1 cellular context compared by ENCODE assay signal in the genomic region with DNA sequence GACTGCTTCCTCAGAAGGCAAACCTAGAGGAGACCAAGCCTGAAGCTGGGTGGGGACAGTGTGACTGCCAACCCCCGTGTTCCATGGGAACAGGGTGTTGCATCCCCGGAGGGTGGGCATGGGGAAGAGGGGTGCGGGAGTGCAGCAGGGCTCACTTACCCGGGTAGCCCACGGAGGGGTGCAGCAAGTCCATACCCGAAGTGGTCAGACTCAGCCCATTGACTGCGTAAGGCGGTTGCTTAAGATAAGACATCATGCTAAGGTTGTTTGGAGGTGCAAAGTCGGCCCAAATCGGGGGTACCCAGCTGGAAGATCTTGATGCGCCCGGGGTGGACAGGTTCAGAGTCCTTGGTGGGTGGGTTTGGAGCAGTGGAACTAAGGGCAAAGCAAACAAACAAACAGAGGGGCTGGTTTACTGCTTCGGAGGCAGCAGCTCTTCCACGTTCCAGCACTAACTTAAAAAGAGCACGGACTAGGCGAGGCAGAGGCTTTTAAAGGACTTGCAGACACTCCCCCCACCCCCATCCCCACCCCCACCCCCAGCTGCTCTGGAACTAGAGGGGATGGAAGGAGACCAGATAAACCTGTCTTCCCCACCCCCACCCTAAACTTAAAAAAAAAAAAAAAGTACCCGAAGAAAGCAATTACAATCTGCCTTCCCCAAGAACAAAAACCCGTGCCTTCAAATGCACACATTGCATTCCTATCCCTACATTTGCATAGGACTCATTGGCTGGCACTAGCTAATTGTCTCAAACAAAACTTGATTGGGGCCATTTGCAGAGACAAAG.
A peak's percentile ranks its signal among the peaks of the same experiment; 100 is the strongest.
TF ChIP-seq lines count a peak whose summit lies in the region.

No MANE protein-coding gene starts in this region.

TF ChIP-seq in GM23338, 12 proteins besides CTCF, POLR2A, EP300 and RAD21:
- TF ChIP-seq NANOG (IDR thresholded peaks at IDR 0.05; ENCODE audit: borderline replicate concordance) = peak; percentile 100
- TF ChIP-seq, protein P1, sequence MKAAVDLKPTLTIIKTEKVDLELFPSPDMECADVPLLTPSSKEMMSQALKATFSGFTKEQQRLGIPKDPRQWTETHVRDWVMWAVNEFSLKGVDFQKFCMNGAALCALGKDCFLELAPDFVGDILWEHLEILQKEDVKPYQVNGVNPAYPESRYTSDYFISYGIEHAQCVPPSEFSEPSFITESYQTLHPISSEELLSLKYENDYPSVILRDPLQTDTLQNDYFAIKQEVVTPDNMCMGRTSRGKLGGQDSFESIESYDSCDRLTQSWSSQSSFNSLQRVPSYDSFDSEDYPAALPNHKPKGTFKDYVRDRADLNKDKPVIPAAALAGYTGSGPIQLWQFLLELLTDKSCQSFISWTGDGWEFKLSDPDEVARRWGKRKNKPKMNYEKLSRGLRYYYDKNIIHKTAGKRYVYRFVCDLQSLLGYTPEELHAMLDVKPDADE (IDR thresholded peaks at IDR 0.05) = peak; percentile 31; the same call in 1 of the 2 replicates
- TF ChIP-seq CREB1 (CRISPR knock-in tag; IDR thresholded peaks at IDR 0.05; ENCODE audit: low read depth) = no peak
- TF ChIP-seq STAT1 (IDR thresholded peaks at IDR 0.05; ENCODE audit: unreplicated experiment) = no peak
- TF ChIP-seq POLR2AphosphoS5 (IDR thresholded peaks at IDR 0.05; ENCODE audit: low read depth) = peak; percentile 54
